In genomic region chr15:81480645-81481053, GRCh38 we compare ENCODE assay signal across 9 cellular contexts.
DNase-seq lines count a peak whose midpoint lies in the region; TF ChIP-seq lines count a peak whose summit lies in the region.
"Had no signal": no experiment of that assay in that cellular context is flagged by ENCODE, and none has a peak within 500 bp of the region (broad histone marks: within the 10 kb centered on the region; RNA-seq: fewer than 3 reads in every experiment).

No MANE protein-coding gene starts in this region.

- in situ Hi-C loops in astrocyte of the spinal cord (cut with HindIII; ENCODE audit: low sequenced_read_pairs), result no loop called here

- H3K9ac ChIP-seq in skeletal muscle satellite cell (ENCODE audit: low read depth, low read length), result no peak overlapping the region
- H3K9ac ChIP-seq: BLaER1 had no signal

- no peaks in the 10 kb centered on the region for H3K36me3 ChIP-seq in skeletal muscle satellite cell (ENCODE audit: insufficient read depth, low read length)
- H3K36me3 ChIP-seq: BLaER1 had no signal

- H3K4me1 ChIP-seq in skeletal muscle satellite cell (ENCODE audit: control insufficient read depth, insufficient read depth, low read length), result no peaks in the 10 kb centered on the region
- H3K4me1 ChIP-seq: BLaER1 had no signal

- peak overlapping the region; percentile 69 for H3K4me2 ChIP-seq in skeletal muscle satellite cell (ENCODE audit: low read length)
- H3K4me2 ChIP-seq: BLaER1 had no signal

- TF ChIP-seq CTCF in astrocyte of the spinal cord (IDR thresholded peaks at IDR 0.05; ENCODE audit: low read depth, low read length), result peak; percentile 65

- DNase-seq in NCI-H1436 (lab: John Stamatoyannopoulos, UW) (peak; percentile 52), NCI-H1436 treated with DMSO at 0.1 percent for 48 hours (lab: John Stamatoyannopoulos, UW) (no peak), HS-5 (ENCODE audit: low read depth) (peak; percentile 36), NOMO-1 (lab: John Stamatoyannopoulos, UW; ENCODE audit: unreplicated experiment in 2 of 2) (peak; percentile 21 to 46), astrocyte of the spinal cord (ENCODE audit: low read depth, low spot score) (peak; percentile 64), hippocampal formation (lab: John Stamatoyannopoulos, UW) (peak; percentile 15 to 60), HuH-7.5 (ENCODE audit: low spot score) (no peak)

- no peaks in the 10 kb centered on the region for H3K9me3 ChIP-seq in skeletal muscle satellite cell (replicated peaks; ENCODE audit: low read length)
- H3K9me3 ChIP-seq: BLaER1 had no signal

- no peaks in the 10 kb centered on the region for H3K27me3 ChIP-seq in skeletal muscle satellite cell (ENCODE audit: control insufficient read depth, insufficient read depth, low read length)
- H3K27me3 ChIP-seq: BLaER1 had no signal

- H3K4me3 ChIP-seq in astrocyte of the spinal cord (ENCODE audit: low read depth, low read length), result no peak overlapping the region
- no peak overlapping the region for H3K4me3 ChIP-seq in skeletal muscle satellite cell (ENCODE audit: low read length)
- H3K4me3 ChIP-seq: BLaER1 had no signal

Comparison
In these comparisons a context has a peak if more than half of its experiments do, and no peak if none do; other contexts are left out.
1. DNase-seq: peak in NCI-H1436 (single experiment), HS-5 (single experiment), NOMO-1 (2 of 2), astrocyte of the spinal cord (single experiment) and hippocampal formation (2 of 2); none in NCI-H1436 treated with DMSO at 0.1 percent for 48 hours (single experiment) and HuH-7.5 (single experiment).